Comparison of ENCODE assay signal across 2 cellular contexts in genomic region chr10:31878486-31878885, GRCh38.
TF ChIP-seq lines count a peak whose summit lies in the region.

No MANE protein-coding gene starts in this region.

TF ChIP-seq in HCT116, 20 proteins besides CTCF, POLR2A, EP300 and RAD21:
- TF ChIP-seq, protein P1, sequence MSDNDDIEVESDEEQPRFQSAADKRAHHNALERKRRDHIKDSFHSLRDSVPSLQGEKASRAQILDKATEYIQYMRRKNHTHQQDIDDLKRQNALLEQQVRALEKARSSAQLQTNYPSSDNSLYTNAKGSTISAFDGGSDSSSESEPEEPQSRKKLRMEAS (IDR thresholded peaks at IDR 0.05) = 0 out of 2 replicates have a peak, but pooled peaks have one; percentile 27
- no peak for TF ChIP-seq ELF1 (IDR thresholded peaks at IDR 0.05; ENCODE audit: borderline replicate concordance, low read depth)
- no peak for TF ChIP-seq TCF7L2 (IDR thresholded peaks at IDR 0.05; ENCODE audit: borderline replicate concordance, extremely low read depth, insufficient read depth, insufficient read length)
- 0 out of 2 replicates have a peak, but pooled peaks have one; percentile 7 for TF ChIP-seq JUND (IDR thresholded peaks at IDR 0.05)

TF ChIP-seq in WTC11, 78 proteins besides CTCF, POLR2A, EP300 and RAD21:
- no peak for TF ChIP-seq MYBL2 (CRISPR knock-in tag; IDR thresholded peaks at IDR 0.05)
- TF ChIP-seq GABPB1 (CRISPR knock-in tag; IDR thresholded peaks at IDR 0.05) = no peak
